Comparison of ENCODE assay signal across 21 cellular contexts in genomic region chr16:10226672-10227306, GRCh38.
DNase-seq lines count a peak whose midpoint lies in the region; TF ChIP-seq lines count a peak whose summit lies in the region.
"Had no signal": no experiment of that assay in that cellular context is flagged by ENCODE, and none has a peak within 500 bp of the region (broad histone marks: within the 10 kb centered on the region; RNA-seq: fewer than 3 reads in every experiment).

No MANE protein-coding gene starts in this region.

- H3K9ac ChIP-seq in BLaER1: peak overlapping the region; percentile 31; the same call in 1 of the 2 replicates
- H3K9ac ChIP-seq: SK-N-SH had no signal

- H3K36me3 Mint-ChIP-seq in T-helper 2 cell treated with Interferon-gamma antibody and Interleukin-4, amounts not matched to agents 5 μg/mL and 100 μg/mL, for 36 hours (ENCODE audit: low read depth): no peaks in the 10 kb centered on the region
- H3K36me3 Mint-ChIP-seq: CD4-positive, CD25-positive, alpha-beta regulatory T cell had no signal

- H3K9me2 ChIP-seq in DOHH2 (replicated peaks; ENCODE audit: control insufficient read depth, low read length): no peaks in the 10 kb centered on the region
- H3K9me2 ChIP-seq: SK-N-SH had no signal

- H3K27ac ChIP-seq in BLaER1 (peak overlapping the region; percentile 33), DOHH2 (ENCODE audit: low read depth, low read length) (no peak overlapping the region)

- H3K4me1 ChIP-seq in BLaER1 (peaks cover 78% of the 10 kb centered on the region), DOHH2 (ENCODE audit: control insufficient read depth, low read length) (peaks cover 37% of the 10 kb centered on the region)
- H3K4me1 ChIP-seq: BE2C, HAP-1 had no signal

- H3F3A ChIP-seq in DOHH2 (ENCODE audit: control insufficient read depth, insufficient read depth): no peaks in the 10 kb centered on the region

- H3K27me3 Mint-ChIP-seq in T-helper 2 cell treated with Interferon-gamma antibody and Interleukin-4, amounts not matched to agents 5 μg/mL and 100 μg/mL, for 36 hours (ENCODE audit: low read depth): no peaks in the 10 kb centered on the region

- H3K9me3 Mint-ChIP-seq in T-helper 2 cell treated with Interferon-gamma antibody and Interleukin-4, amounts not matched to agents 5 μg/mL and 100 μg/mL, for 36 hours: no peaks in the 10 kb centered on the region

- H4K20me1 ChIP-seq in BLaER1 (no peaks in the 10 kb centered on the region), DOHH2 (ENCODE audit: control insufficient read depth, insufficient read depth, low read depth, low read length) (no peaks in the 10 kb centered on the region)

- no peaks in the 10 kb centered on the region for H3K27me3 ChIP-seq in BLaER1
- peaks cover 3% of the 10 kb centered on the region; the same call in 1 of the 2 replicates for H3K27me3 ChIP-seq in DOHH2 (ENCODE audit: control insufficient read depth, low read length)
- H3K27me3 ChIP-seq: BE2C had no signal

- H3K4me1 Mint-ChIP-seq in T-helper 2 cell treated with Interferon-gamma antibody and Interleukin-4, amounts not matched to agents 5 μg/mL and 100 μg/mL, for 36 hours (ENCODE audit: low read depth): peaks cover 2% of the 10 kb centered on the region
- H3K4me1 Mint-ChIP-seq: CD4-positive, CD25-positive, alpha-beta regulatory T cell had no signal

- H3K27ac Mint-ChIP-seq in T-helper 2 cell treated with Interferon-gamma antibody and Interleukin-4, amounts not matched to agents 5 μg/mL and 100 μg/mL, for 36 hours: no peak overlapping the region
- H3K27ac Mint-ChIP-seq: CD4-positive, CD25-positive, alpha-beta regulatory T cell; HFFc6 had no signal

- H3K4me3 ChIP-seq in BLaER1 (peak overlapping the region; percentile 23; the same call in 1 of the 2 replicates), DOHH2 (ENCODE audit: low read length) (peak overlapping the region; percentile 40)
- H3K4me3 ChIP-seq: HAP-1 had no signal

- TF ChIP-seq CTCF in DOHH2 (IDR thresholded peaks at IDR 0.05; ENCODE audit: low read depth, low read length, poor library complexity, severe bottlenecking): no peak

- H3K9me3 ChIP-seq in BLaER1 (peaks cover 8% of the 10 kb centered on the region), DOHH2 (ENCODE audit: control insufficient read depth, insufficient read depth, low read length) (no peaks in the 10 kb centered on the region)
- H3K9me3 ChIP-seq: BE2C, HAP-1, SK-N-SH had no signal

- H3K4me2 ChIP-seq in BLaER1: peak overlapping the region; percentile 78
- H3K4me2 ChIP-seq in DOHH2 (ENCODE audit: low read length): peak overlapping the region; percentile 63
- H3K4me2 ChIP-seq: SK-N-SH had no signal

- H3K4me3 Mint-ChIP-seq in T-helper 2 cell treated with Interferon-gamma antibody and Interleukin-4, amounts not matched to agents 5 μg/mL and 100 μg/mL, for 36 hours: no peak overlapping the region
- H3K4me3 Mint-ChIP-seq: HFFc6 had no signal

- peak; percentile 80 for DNase-seq in left kidney (ENCODE audit: low read depth, low spot score)
- peak; percentile 53 for DNase-seq in retina
- DNase-seq in T-helper 2 cell treated with Interferon-gamma antibody and Interleukin-4, amounts not matched to agents 5 μg/mL and 100 μg/mL, for 36 hours (ENCODE audit: low spot score): no peak
- DNase-seq in SW480 (ENCODE audit: low spot score): no peak
- no peak for DNase-seq in activated T-cell treated with anti-CD3 and anti-CD28 coated beads, Interleukin-2, amount 50 U/mL, for 48 hours
- DNase-seq: BE2C; CD4-positive, CD25-positive, alpha-beta regulatory T cell; DMS79; GF-D8; GOT3; HFFc6; KG1; MM.1S; NCI-H2081; NCI-H345; NCI-H510A treated with DMSO at 0.1 percent for 48 hours; PC-3; SK-N-SH had no signal

- H3K36me3 ChIP-seq in BLaER1: no peaks in the 10 kb centered on the region
- H3K36me3 ChIP-seq in DOHH2 (ENCODE audit: control insufficient read depth, low read length): no peaks in the 10 kb centered on the region
- H3K36me3 ChIP-seq: BE2C, HAP-1 had no signal

- H3K79me2 ChIP-seq in DOHH2 (ENCODE audit: control insufficient read depth, low read length): no peaks in the 10 kb centered on the region

Comparison
In these comparisons a context has a peak if more than half of its experiments do, and no peak if none do; other contexts are left out.
1. DNase-seq: peak in left kidney (single experiment) and retina (single experiment); none in T-helper 2 cell treated with Interferon-gamma antibody and Interleukin-4, amounts not matched to agents 5 μg/mL and 100 μg/mL, for 36 hours (single experiment), SW480 (single experiment) and activated T-cell treated with anti-CD3 and anti-CD28 coated beads, Interleukin-2, amount 50 U/mL, for 48 hours (0 of 2).